ENCODE assay signal across 18 cellular contexts in genomic region chr13:98941118-98941517, GRCh38. TPM values are rescaled to one million over a fixed set of nuclear protein-coding genes. Genes with fewer than 3 reads are reported as not detected.
DNase-seq lines count a peak whose midpoint lies in the region; ATAC-seq and TF ChIP-seq lines count a peak whose summit lies in the region.
"Had no signal": no experiment of that assay in that cellular context is flagged by ENCODE, and none has a peak within 500 bp of the region (broad histone marks: within the 10 kb centered on the region; RNA-seq: fewer than 3 reads in every experiment).

No MANE protein-coding gene starts in this region.

- peaks cover 0 to 3% (median 1%) of the 10 kb centered on the region in 11 donors for H3K9me3 Mint-ChIP-seq in naive thymus-derived CD4-positive, alpha-beta T cell
- H3K9me3 Mint-ChIP-seq: GM23338 had no signal

- no peaks in the 10 kb centered on the region for H3K36me3 ChIP-seq in left ventricle myocardium inferior
- peaks cover 0 to 3% (median 0%) of the 10 kb centered on the region in 3 experiments for H3K36me3 ChIP-seq in naive thymus-derived CD4-positive, alpha-beta T cell (ENCODE audit: control insufficient read depth in 2 of 3, insufficient read depth in 3 of 3, low read length in 3 of 3)
- H3K36me3 ChIP-seq: SJSA1 had no signal

- TF ChIP-seq CTCF in left ventricle myocardium inferior (IDR thresholded peaks at IDR 0.05; ENCODE audit: borderline replicate concordance): no peak

- H3K4me1 ChIP-seq in left ventricle myocardium inferior: peaks cover 76% of the 10 kb centered on the region
- no peaks in the 10 kb centered on the region for H3K4me1 ChIP-seq in naive thymus-derived CD4-positive, alpha-beta T cell (ENCODE audit: control insufficient read depth in 2 of 2, insufficient read depth in 2 of 2, low read length in 2 of 2)
- H3K4me1 ChIP-seq: SJSA1 had no signal

- intact Hi-C loops in left ventricle myocardium inferior (cut with micrococcal nuclease): no loop called here
- intact Hi-C loops in cardiac septum (cut with DNase I): no loop called here
- intact Hi-C loops in naive thymus-derived CD4-positive, alpha-beta T cell (cut with micrococcal nuclease): loop anchor here in 1 of 2 donors (5.0 kb wide), 1 partner anchor 36 kb away; the partner anchor contains the start of gene DOCK9

- no peaks in the 10 kb centered on the region for H3K27me3 ChIP-seq in left ventricle myocardium inferior (ENCODE audit: low read depth)
- no peaks in the 10 kb centered on the region for H3K27me3 ChIP-seq in naive thymus-derived CD4-positive, alpha-beta T cell (ENCODE audit: control insufficient read depth in 2 of 2, insufficient read depth in 2 of 2, low read length in 2 of 2)
- H3K27me3 ChIP-seq: SJSA1 had no signal

- peaks cover 24% of the 10 kb centered on the region for H3K4me1 Mint-ChIP-seq in T-helper 17 cell
- H3K4me1 Mint-ChIP-seq in naive thymus-derived CD4-positive, alpha-beta T cell: peaks cover 8 to 82% (median 62%) of the 10 kb centered on the region in 7 donors

- H3K4me3 Mint-ChIP-seq in T-helper 17 cell: no peak overlapping the region
- H3K4me3 Mint-ChIP-seq in naive thymus-derived CD4-positive, alpha-beta T cell: no peak overlapping the region
- H3K4me3 Mint-ChIP-seq: GM23338 had no signal

- no peak for ATAC-seq in T-helper 17 cell
- ATAC-seq in naive thymus-derived CD4-positive, alpha-beta T cell: no peak
- ATAC-seq: A549, GM12878, GM23338 had no signal

- peaks cover 2% of the 10 kb centered on the region for H3K36me3 Mint-ChIP-seq in T-helper 17 cell (ENCODE audit: low read depth)
- peaks cover 0 to 22% (median 7%) of the 10 kb centered on the region in 5 donors for H3K36me3 Mint-ChIP-seq in naive thymus-derived CD4-positive, alpha-beta T cell

- H3K9me3 ChIP-seq in left ventricle myocardium inferior (replicated peaks) (no peaks in the 10 kb centered on the region), T-helper 17 cell (ENCODE audit: control insufficient read depth, low read length, poor library complexity, severe bottlenecking) (no peaks in the 10 kb centered on the region)
- H3K9me3 ChIP-seq in naive thymus-derived CD4-positive, alpha-beta T cell (ENCODE audit: control insufficient read depth in 2 of 3, low read length in 3 of 3): no peaks in the 10 kb centered on the region
- H3K9me3 ChIP-seq: A549 had no signal

- peak overlapping the region; percentile 73 for H3K27ac ChIP-seq in left ventricle myocardium inferior (replicated peaks)
- H3K27ac ChIP-seq in naive thymus-derived CD4-positive, alpha-beta T cell (ENCODE audit: low read depth, low read length): no peak overlapping the region
- H3K27ac ChIP-seq: A549, C4-2B, SJSA1 had no signal

- CTCF ChIA-PET in naive thymus-derived CD4-positive, alpha-beta T cell (lab: Charles Lee): interaction anchor here (0.7 kb wide), 1 partner anchor 18 kb away, joined by 3 read pairs; no protein-coding TSS in a partner anchor

- H3K27me3 Mint-ChIP-seq in T-helper 17 cell: no peaks in the 10 kb centered on the region
- no peaks in the 10 kb centered on the region for H3K27me3 Mint-ChIP-seq in naive thymus-derived CD4-positive, alpha-beta T cell

- POLR2A ChIA-PET in naive thymus-derived CD4-positive, alpha-beta T cell (lab: Charles Lee): no interaction called here

- peak overlapping the region; percentile 80 for H3K27ac Mint-ChIP-seq in T-helper 17 cell
- peak overlapping the region in 6 of 9 donors; percentile 5 to 55 (median 45) for H3K27ac Mint-ChIP-seq in naive thymus-derived CD4-positive, alpha-beta T cell
- H3K27ac Mint-ChIP-seq: GM23338 had no signal

- no peak for DNase-seq in left ventricle myocardium inferior
- DNase-seq in cardiac septum (ENCODE audit: low spot score): no peak
- no peak for DNase-seq in T-helper 17 cell
- DNase-seq in naive thymus-derived CD4-positive, alpha-beta T cell: no peak
- DNase-seq in activated CD4-positive, alpha-beta T cell treated with anti-CD3 and anti-CD28 coated beads for 4 hours: no peak
- no peak for DNase-seq in amygdala (lab: John Stamatoyannopoulos, UW)
- no peak for DNase-seq in NCI-H1436 treated with DMSO at 0.1 percent for 48 hours (lab: John Stamatoyannopoulos, UW)
- DNase-seq in activated CD8-positive, alpha-beta memory T cell treated with anti-CD3 and anti-CD28 coated beads for 24 hours: no peak
- DNase-seq: DMS79, NCI-H1105 treated with DMSO at 0.1 percent for 48 hours, NCI-H2029, NCI-H2171 treated with DMSO at 0.1 percent for 48 hours, NCI-H82 had no signal

- no peak overlapping the region for H3K4me3 ChIP-seq in left ventricle myocardium inferior
- no peak overlapping the region for H3K4me3 ChIP-seq in naive thymus-derived CD4-positive, alpha-beta T cell (ENCODE audit: low read length)
- H3K4me3 ChIP-seq: A549, GM12878, GM23338, SJSA1 had no signal

RNA-seq across cellular contexts. Expression of gene DOCK9, which starts 36.7 kb away (rescaled TPM):
- total RNA-seq in left ventricle myocardium inferior (36.8 TPM), cardiac septum (30.6 TPM), T-helper 17 cell (100 to 1,000 TPM in 1 of 2 donors, 10 to 100 TPM in 1; 95.2 to 119 TPM)
- total RNA-seq in naive thymus-derived CD4-positive, alpha-beta T cell: 100 to 1,000 TPM in 4 of 5 experiments, 10 to 100 TPM in 1; 75.1 to 214 (median 128) TPM
- 10 to 100 TPM; 22.2 to 40.2 TPM for polyA plus RNA-seq in naive thymus-derived CD4-positive, alpha-beta T cell
